Comparison of ENCODE assay signal across 8 cellular contexts in genomic region chr2:29130295-29130694, GRCh38.
A peak's percentile ranks its signal among the peaks of the same experiment; 100 is the strongest.
DNase-seq lines count a peak whose midpoint lies in the region; ATAC-seq and TF ChIP-seq lines count a peak whose summit lies in the region.

No MANE protein-coding gene starts in this region.

- peaks cover 4% of the 10 kb centered on the region for H3K9me3 Mint-ChIP-seq in T-helper 2 cell treated with Interferon-gamma antibody and Interleukin-4, amounts not matched to agents 5 μg/mL and 100 μg/mL, for 36 hours

- H3K27ac Mint-ChIP-seq in T-helper 2 cell treated with Interferon-gamma antibody and Interleukin-4, amounts not matched to agents 5 μg/mL and 100 μg/mL, for 36 hours, result peak overlapping the region; percentile 53

- H3K27ac ChIP-seq in skin epidermis, result peak overlapping the region in 13 of 21 experiments; percentile 26 to 72 (median 52)

- H3K4me3 ChIP-seq in fibroblast of mammary gland (ENCODE audit: control insufficient read depth, low read depth, low read length) (no peak overlapping the region), skin epidermis (no peak overlapping the region)

- H3K27me3 Mint-ChIP-seq in T-helper 2 cell treated with Interferon-gamma antibody and Interleukin-4, amounts not matched to agents 5 μg/mL and 100 μg/mL, for 36 hours (ENCODE audit: low read depth), result no peaks in the 10 kb centered on the region

- H3K4me3 Mint-ChIP-seq in T-helper 2 cell treated with Interferon-gamma antibody and Interleukin-4, amounts not matched to agents 5 μg/mL and 100 μg/mL, for 36 hours, result peak overlapping the region; percentile 26

- DNase-seq in NOMO-1 treated with DMSO at 0.1 percent for 48 hours (lab: John Stamatoyannopoulos, UW; ENCODE audit: unreplicated experiment) (peak; percentile 31), NOMO-1 treated with dmso at 0.1 percent for 144 hours (lab: John Stamatoyannopoulos, UW; ENCODE audit: unreplicated experiment) (no peak), fibroblast of mammary gland (ENCODE audit: low read depth) (peak; percentile 85), NCI-H187 treated with DMSO at 0.1 percent for 48 hours (lab: John Stamatoyannopoulos, UW) (no peak)
- DNase-seq in T-helper 2 cell treated with Interferon-gamma antibody and Interleukin-4, amounts not matched to agents 5 μg/mL and 100 μg/mL, for 36 hours (ENCODE audit: low spot score), result peak; percentile 39

- ATAC-seq in HG02870 (IDR thresholded peaks at IDR 0.05; ENCODE audit: unreplicated experiment) (peak; percentile 75), GM21447 (IDR thresholded peaks at IDR 0.05; ENCODE audit: unreplicated experiment) (no peak)

- H3K4me1 Mint-ChIP-seq in T-helper 2 cell treated with Interferon-gamma antibody and Interleukin-4, amounts not matched to agents 5 μg/mL and 100 μg/mL, for 36 hours (ENCODE audit: low read depth), result peaks cover 29% of the 10 kb centered on the region

- no peak for TF ChIP-seq CTCF in fibroblast of mammary gland (conservative IDR thresholded peaks at IDR 0.05; ENCODE audit: control insufficient read depth, insufficient read depth, low read depth, low read length)

- H3K36me3 Mint-ChIP-seq in T-helper 2 cell treated with Interferon-gamma antibody and Interleukin-4, amounts not matched to agents 5 μg/mL and 100 μg/mL, for 36 hours (ENCODE audit: low read depth), result peaks cover 42% of the 10 kb centered on the region

Comparison
In these comparisons a context has a peak if more than half of its experiments do, and no peak if none do; other contexts are left out.
1. DNase-seq: peak in NOMO-1 treated with DMSO at 0.1 percent for 48 hours (single experiment), T-helper 2 cell treated with Interferon-gamma antibody and Interleukin-4, amounts not matched to agents 5 μg/mL and 100 μg/mL, for 36 hours (single experiment) and fibroblast of mammary gland (single experiment); none in NOMO-1 treated with dmso at 0.1 percent for 144 hours (single experiment) and NCI-H187 treated with DMSO at 0.1 percent for 48 hours (single experiment).